25 cellular contexts compared by ENCODE assay signal in genomic region chr5:109853362-109853761, GRCh38.
DNase-seq lines count a peak whose midpoint lies in the region; ATAC-seq and TF ChIP-seq lines count a peak whose summit lies in the region.
"Had no signal": no experiment of that assay in that cellular context is flagged by ENCODE, and none has a peak within 500 bp of the region (broad histone marks: within the 10 kb centered on the region; RNA-seq: fewer than 3 reads in every experiment).

No MANE protein-coding gene starts in this region.

- 51% methylated on average over 3 of the region's 3 CpGs for WGBS in suprapubic skin

- no peak for TF ChIP-seq CTCF in fibroblast of the aortic adventitia (IDR thresholded peaks at IDR 0.05; ENCODE audit: insufficient read depth, low read length)
- no peak for TF ChIP-seq CTCF in A673 (conservative IDR thresholded peaks at IDR 0.05; ENCODE audit: low read depth, low read length)
- TF ChIP-seq CTCF in suprapubic skin (IDR thresholded peaks at IDR 0.05) = no peak

- H3K4me3 ChIP-seq in CD4-positive, CD25-positive, alpha-beta regulatory T cell (ENCODE audit: low read depth, low read length) = no peak overlapping the region
- H3K4me3 ChIP-seq in fibroblast of the aortic adventitia (ENCODE audit: low read depth, low read length) = no peak overlapping the region
- no peak overlapping the region for H3K4me3 ChIP-seq in A673 (ENCODE audit: low read depth, low read length, poor library complexity, severe bottlenecking)
- H3K4me3 ChIP-seq in suprapubic skin = no peak overlapping the region
- H3K4me3 ChIP-seq: gastrocnemius medialis, right atrium auricular region had no signal

- DNase-seq in CD4-positive, CD25-positive, alpha-beta regulatory T cell = no peak
- peak; percentile 30 for DNase-seq in LHCN-M2 (ENCODE audit: low read depth)
- DNase-seq in fibroblast of the aortic adventitia (ENCODE audit: low read depth) = peak; percentile 49
- DNase-seq in renal cortical epithelial cell (ENCODE audit: low read depth) = peak; percentile 59
- DNase-seq in Right ventricle myocardium superior = no peak
- DNase-seq in A673 (ENCODE audit: low spot score) = no peak
- no peak for DNase-seq in suprapubic skin (ENCODE audit: low spot score in 2 of 2)
- DNase-seq: activated CD8-positive, alpha-beta memory T cell treated with anti-CD3 and anti-CD28 coated beads for 24 hours; activated naive CD4-positive, alpha-beta T cell treated with anti-CD3 and anti-CD28 coated beads for 36 hours; activated T-cell treated with anti-CD3 and anti-CD28 coated beads, Interleukin-2, amount 50 U/mL, for 4 hours; aorta; DMS 273 treated with DMSO at 0.1 percent for 48 hours; gastrocnemius medialis; naive B cell; NCI-H1048; NCI-H187 treated with DMSO at 0.1 percent for 48 hours; NCI-H2227 treated with DMSO at 0.1 percent for 48 hours; NCI-H748 treated with DMSO at 0.1 percent for 48 hours; SW 1271 had no signal

- CTCF ChIA-PET in A673 (lab: Charles Lee) = no interaction called here

- no TSS peak for BruUV-seq in A673 (replicated peaks; lab: Mats Ljungman, UMichigan)

- peaks cover 63% of the 10 kb centered on the region for H3K4me1 ChIP-seq in CD4-positive, CD25-positive, alpha-beta regulatory T cell (ENCODE audit: control insufficient read depth, insufficient read depth, low read length, poor library complexity, severe bottlenecking)
- peaks cover 4% of the 10 kb centered on the region for H3K4me1 ChIP-seq in A673 (ENCODE audit: insufficient read depth, low read length, poor library complexity, severe bottlenecking)
- H3K4me1 ChIP-seq in suprapubic skin = no peaks in the 10 kb centered on the region
- H3K4me1 ChIP-seq: gastrocnemius medialis, right atrium auricular region had no signal

- H3K4me1 Mint-ChIP-seq in CD4-positive, CD25-positive, alpha-beta regulatory T cell = peaks cover 50 to 80% (median 57%) of the 10 kb centered on the region in 4 donors
- H3K4me1 Mint-ChIP-seq: CD14-positive monocyte, naive B cell had no signal

- H3K27me3 ChIP-seq in CD4-positive, CD25-positive, alpha-beta regulatory T cell (ENCODE audit: control insufficient read depth, insufficient read depth, low read length) = no peaks in the 10 kb centered on the region
- no peaks in the 10 kb centered on the region for H3K27me3 ChIP-seq in A673 (replicated peaks; ENCODE audit: insufficient read depth, low read depth, low read length, poor library complexity)
- H3K27me3 ChIP-seq in suprapubic skin = no peaks in the 10 kb centered on the region
- H3K27me3 ChIP-seq: gastrocnemius medialis, right atrium auricular region had no signal

- no peak for ATAC-seq in CD4-positive, CD25-positive, alpha-beta regulatory T cell (ENCODE audit: low read depth in 2 of 2)
- ATAC-seq in Right ventricle myocardium superior (ENCODE audit: poor library complexity) = no peak
- ATAC-seq in HG02759 (IDR thresholded peaks at IDR 0.05; ENCODE audit: unreplicated experiment) = no peak
- ATAC-seq: activated CD4-positive, CD25-positive, alpha-beta regulatory T cell treated with anti-CD3 and anti-CD28 coated beads, Interleukin-2, amount 50 U/mL, for 24 hours; activated T-cell treated with anti-CD3 and anti-CD28 coated beads, Interleukin-2, amount 50 U/mL, for 4 hours; gastrocnemius medialis had no signal

- no peak for TF ChIP-seq POLR2A in suprapubic skin (IDR thresholded peaks at IDR 0.05)

- intact Hi-C loops in Right ventricle myocardium superior (cut with DNase I) (no loop called here), A673 (cut with micrococcal nuclease; ENCODE audit: unreplicated experiment) (loop anchor here (5.0 kb wide), 1 partner anchor 161 kb away; no protein-coding TSS in a partner anchor)

- TF ChIP-seq EP300 in suprapubic skin (IDR thresholded peaks at IDR 0.05) = no peak

- H3K9me3 ChIP-seq in CD4-positive, CD25-positive, alpha-beta regulatory T cell (ENCODE audit: control insufficient read depth in 2 of 2, low read length in 2 of 2) = no peaks in the 10 kb centered on the region
- H3K9me3 ChIP-seq in A673 (ENCODE audit: low read depth, low read length, poor library complexity, severe bottlenecking) (no peaks in the 10 kb centered on the region), suprapubic skin (no peaks in the 10 kb centered on the region)
- H3K9me3 ChIP-seq: gastrocnemius medialis had no signal

- H3K4me3 Mint-ChIP-seq in CD4-positive, CD25-positive, alpha-beta regulatory T cell = no peak overlapping the region
- H3K4me3 Mint-ChIP-seq: activated naive CD4-positive, alpha-beta T cell treated with anti-CD3 and anti-CD28 coated beads for 36 hours; activated T-cell treated with anti-CD3 and anti-CD28 coated beads, Interleukin-2, amount 50 U/mL, for 4 hours; CD14-positive monocyte; naive B cell had no signal

- peak overlapping the region in 2 of 3 donors; percentile 37 to 53 for H3K27ac Mint-ChIP-seq in CD4-positive, CD25-positive, alpha-beta regulatory T cell
- H3K27ac Mint-ChIP-seq: activated naive CD4-positive, alpha-beta T cell treated with anti-CD3 and anti-CD28 coated beads for 36 hours; CD14-positive monocyte; naive B cell had no signal

- peak overlapping the region; percentile 25 for H3K27ac ChIP-seq in CD4-positive, CD25-positive, alpha-beta regulatory T cell (ENCODE audit: insufficient read depth, low read length, poor library complexity, severe bottlenecking)
- H3K27ac ChIP-seq in A673 (ENCODE audit: low read depth, low read length, poor library complexity, severe bottlenecking) (no peak overlapping the region), suprapubic skin (no peak overlapping the region)
- H3K27ac ChIP-seq: epithelial cell of prostate, gastrocnemius medialis, KMS-11, right atrium auricular region had no signal

- H3K9me3 Mint-ChIP-seq in CD4-positive, CD25-positive, alpha-beta regulatory T cell = peaks cover 0 to 6% (median 0%) of the 10 kb centered on the region in 7 donors
- H3K9me3 Mint-ChIP-seq: naive B cell had no signal

- H3K27me3 Mint-ChIP-seq in CD4-positive, CD25-positive, alpha-beta regulatory T cell = no peaks in the 10 kb centered on the region
- H3K27me3 Mint-ChIP-seq: naive B cell had no signal

- POLR2A ChIA-PET in A673 (lab: Charles Lee; ENCODE audit: low non-redundant PET) = no interaction called here

- peaks cover 53% of the 10 kb centered on the region for H3K36me3 Mint-ChIP-seq in CD4-positive, CD25-positive, alpha-beta regulatory T cell

- H3K36me3 ChIP-seq in CD4-positive, CD25-positive, alpha-beta regulatory T cell (ENCODE audit: control insufficient read depth, insufficient read depth, low read length) = peaks cover 26% of the 10 kb centered on the region
- H3K36me3 ChIP-seq in A673 (ENCODE audit: insufficient read depth, low read length, poor library complexity, severe bottlenecking) (peaks cover 86% of the 10 kb centered on the region), suprapubic skin (peaks cover 44% of the 10 kb centered on the region)

Comparison
In these comparisons a context has a peak if more than half of its experiments do, and no peak if none do; other contexts are left out.
1. DNase-seq: peak in LHCN-M2 (single experiment), fibroblast of the aortic adventitia (single experiment) and renal cortical epithelial cell (single experiment); none in CD4-positive, CD25-positive, alpha-beta regulatory T cell (0 of 3), Right ventricle myocardium superior (single experiment), A673 (single experiment) and suprapubic skin (0 of 2).